ENCODE assay signal across 25 cellular contexts in genomic region chr16:69775535-69775934, GRCh38.
"Had no signal": no experiment of that assay in that cellular context is flagged by ENCODE, and none has a peak within 500 bp of the region (broad histone marks: within the 10 kb centered on the region; RNA-seq: fewer than 3 reads in every experiment).

No MANE protein-coding gene starts in this region.

- H3K27ac ChIP-seq: brain microvascular endothelial cell, cardiac muscle cell, SJSA1 had no signal

- H3K27me3 Mint-ChIP-seq: activated CD8-positive, alpha-beta memory T cell treated with anti-CD3 and anti-CD28 coated beads, Interleukin-2, amount 10 ng/mL, durations not matched to agents 7 days and 5 days; activated naive CD4-positive, alpha-beta T cell treated with anti-CD3 and anti-CD28 coated beads, Interleukin-2, amount 10 ng/mL, durations not matched to agents 7 days and 5 days; activated naive CD8-positive, alpha-beta T cell treated with anti-CD3 and anti-CD28 coated beads for 36 hours; activated T-cell treated with anti-CD3 and anti-CD28 coated beads, Interleukin-2, amount 50 U/mL, for 24 hours; activated T-helper 17 cell treated with anti-CD3 and anti-CD28 coated beads, Interleukin-2, amount 50 U/mL, for 72 hours had no signal

- H3K36me3 ChIP-seq: brain microvascular endothelial cell, cardiac muscle cell, SJSA1 had no signal

- H3K4me3 ChIP-seq: cardiac muscle cell, SJSA1 had no signal

- H3K27me3 ChIP-seq: brain microvascular endothelial cell, cardiac muscle cell, SJSA1 had no signal

- DNase-seq: activated CD4-positive, alpha-beta T cell treated with anti-CD3 and anti-CD28 coated beads for 4 hours; activated CD8-positive, alpha-beta memory T cell treated with anti-CD3 and anti-CD28 coated beads, Interleukin-2, amount 10 ng/mL, durations not matched to agents 7 days and 5 days; activated gamma-delta T cell; activated naive CD4-positive, alpha-beta T cell treated with anti-CD3 and anti-CD28 coated beads, Interleukin-2, amount 10 ng/mL, durations not matched to agents 7 days and 5 days; activated naive CD8-positive, alpha-beta T cell treated with anti-CD3 and anti-CD28 coated beads for 36 hours; activated T-cell treated with anti-CD3 and anti-CD28 coated beads, Interleukin-2, amount 50 U/mL, for 24 hours; brain microvascular endothelial cell; NCI-H1105; NCI-H1436; NCI-H1694 treated with DMSO at 0.1 percent for 48 hours; NCI-H2029 treated with DMSO at 0.1 percent for 48 hours; NCI-H345; NCI-H510A; NCI-H526 treated with DMSO at 0.1 percent for 48 hours; NCI-H82; OCI-M1; RPMI8226; SW 1271 had no signal

- H3K4me3 Mint-ChIP-seq: activated CD8-positive, alpha-beta memory T cell treated with anti-CD3 and anti-CD28 coated beads, Interleukin-2, amount 10 ng/mL, durations not matched to agents 7 days and 5 days; activated naive CD4-positive, alpha-beta T cell treated with anti-CD3 and anti-CD28 coated beads, Interleukin-2, amount 10 ng/mL, durations not matched to agents 7 days and 5 days; activated naive CD8-positive, alpha-beta T cell treated with anti-CD3 and anti-CD28 coated beads for 36 hours; activated T-cell treated with anti-CD3 and anti-CD28 coated beads, Interleukin-2, amount 50 U/mL, for 24 hours; activated T-helper 17 cell treated with anti-CD3 and anti-CD28 coated beads, Interleukin-2, amount 50 U/mL, for 72 hours had no signal

- ATAC-seq: activated CD4-positive, CD25-positive, alpha-beta regulatory T cell treated with anti-CD3 and anti-CD28 coated beads, Interleukin-2, amount 50 U/mL, for 24 hours; activated CD8-positive, alpha-beta memory T cell treated with anti-CD3 and anti-CD28 coated beads, Interleukin-2, amount 10 ng/mL, durations not matched to agents 7 days and 5 days; activated T-helper 17 cell treated with anti-CD3 and anti-CD28 coated beads, Interleukin-2, amount 50 U/mL, for 72 hours; Panc1; Right ventricle myocardium inferior; SK-N-SH treated with all-trans-retinoic acid at 6 μM for 48 hours had no signal

- H3K27ac Mint-ChIP-seq: activated CD8-positive, alpha-beta memory T cell treated with anti-CD3 and anti-CD28 coated beads, Interleukin-2, amount 10 ng/mL, durations not matched to agents 7 days and 5 days; activated naive CD4-positive, alpha-beta T cell treated with anti-CD3 and anti-CD28 coated beads, Interleukin-2, amount 10 ng/mL, durations not matched to agents 7 days and 5 days; activated naive CD8-positive, alpha-beta T cell treated with anti-CD3 and anti-CD28 coated beads for 36 hours; activated T-cell treated with anti-CD3 and anti-CD28 coated beads, Interleukin-2, amount 50 U/mL, for 24 hours; activated T-helper 17 cell treated with anti-CD3 and anti-CD28 coated beads, Interleukin-2, amount 50 U/mL, for 72 hours had no signal
